Comparison of ENCODE assay signal across 7 cellular contexts in the genomic region with DNA sequence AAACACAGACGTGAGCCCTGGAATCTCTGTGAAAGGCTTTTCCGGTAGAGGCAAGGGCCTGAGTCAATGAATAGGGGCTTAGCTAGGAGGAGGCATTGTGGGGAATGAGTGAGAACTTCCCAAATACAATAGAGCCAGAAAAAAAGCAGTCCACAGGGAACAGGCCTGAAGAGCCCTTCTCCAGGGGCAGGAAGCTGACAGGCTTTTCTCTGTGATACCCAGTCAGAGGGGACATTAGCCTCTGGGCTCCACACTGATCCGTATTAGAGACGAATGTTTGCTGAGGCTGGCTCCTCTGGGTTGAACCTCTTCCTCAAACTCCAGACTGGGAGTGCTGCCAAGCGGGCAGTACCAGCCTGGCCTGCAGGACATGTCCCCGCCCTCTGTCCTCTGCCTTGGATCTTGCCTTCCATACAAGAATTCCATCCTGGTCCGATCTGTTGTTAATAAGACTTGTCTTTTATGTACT. TPM values are rescaled to one million over a fixed set of nuclear protein-coding genes. Genes with fewer than 3 reads are reported as not detected.
A peak's percentile ranks its signal among the peaks of the same experiment; 100 is the strongest.
DNase-seq lines count a peak whose midpoint lies in the region; ATAC-seq and TF ChIP-seq lines count a peak whose summit lies in the region.

No MANE protein-coding gene starts in this region.

- TF ChIP-seq POLR2A in gastrocnemius medialis (IDR thresholded peaks at IDR 0.05), result no peak

- no peaks in the 10 kb centered on the region for H3K9me3 ChIP-seq in right atrium auricular region
- no peaks in the 10 kb centered on the region for H3K9me3 ChIP-seq in gastrocnemius medialis

- DNase-seq in activated T-helper 1 cell treated with anti-CD3 and anti-CD28 coated beads, Interleukin-12 subunit alpha, Interleukin-12 subunit beta, Interleukin-2, Interleukin-4 antibody, amounts not matched to agents 30 ng/mL and 10 ng/mL and 1 ng/mL, durations not matched to agents 14 hours and 24 hours and 36 hours (ENCODE audit: low spot score), result no peak
- peak; percentile 83 for DNase-seq in right atrium auricular region (ENCODE audit: low spot score)
- DNase-seq in gastrocnemius medialis, result peak; percentile 53 to 61

- peak overlapping the region in 2 of 4 donors; percentile 32 to 85 for H3K4me3 Mint-ChIP-seq in IgD-negative memory B cell
- H3K4me3 Mint-ChIP-seq in activated T-helper 1 cell treated with anti-CD3 and anti-CD28 coated beads, Interleukin-12 subunit alpha, Interleukin-12 subunit beta, Interleukin-2, Interleukin-4 antibody, amounts not matched to agents 30 ng/mL and 10 ng/mL and 1 ng/mL, durations not matched to agents 14 hours and 24 hours and 36 hours, result peak overlapping the region; percentile 89

- TF ChIP-seq CTCF in right atrium auricular region (IDR thresholded peaks at IDR 0.05) (no peak), gastrocnemius medialis (IDR thresholded peaks at IDR 0.05 in 4 of 5, conservative IDR thresholded peaks at IDR 0.05 in 1 of 5) (no peak)

- in situ Hi-C loops in gastrocnemius medialis (cut with MboI; ENCODE audit: low sequenced_read_pairs in 4 of 4), result loop anchor here in 3 of 4 donors (10.0 to 25.0 kb wide), 7 partner anchors 211 to 636 kb away; a partner anchor contains a TSS

- H3K27me3 Mint-ChIP-seq in IgD-negative memory B cell, result no peaks in the 10 kb centered on the region
- H3K27me3 Mint-ChIP-seq in activated T-helper 1 cell treated with anti-CD3 and anti-CD28 coated beads, Interleukin-12 subunit alpha, Interleukin-12 subunit beta, Interleukin-2, Interleukin-4 antibody, amounts not matched to agents 30 ng/mL and 10 ng/mL and 1 ng/mL, durations not matched to agents 14 hours and 24 hours and 36 hours (ENCODE audit: insufficient read depth), result no peaks in the 10 kb centered on the region

- no peaks in the 10 kb centered on the region for H3K36me3 Mint-ChIP-seq in IgD-negative memory B cell
- peaks cover 7% of the 10 kb centered on the region for H3K36me3 Mint-ChIP-seq in activated T-helper 1 cell treated with anti-CD3 and anti-CD28 coated beads, Interleukin-12 subunit alpha, Interleukin-12 subunit beta, Interleukin-2, Interleukin-4 antibody, amounts not matched to agents 30 ng/mL and 10 ng/mL and 1 ng/mL, durations not matched to agents 14 hours and 24 hours and 36 hours (ENCODE audit: low read depth)

- H3K4me1 Mint-ChIP-seq in IgD-negative memory B cell, result peaks cover 17 to 35% (median 25%) of the 10 kb centered on the region in 3 donors
- H3K4me1 Mint-ChIP-seq in activated T-helper 1 cell treated with anti-CD3 and anti-CD28 coated beads, Interleukin-12 subunit alpha, Interleukin-12 subunit beta, Interleukin-2, Interleukin-4 antibody, amounts not matched to agents 30 ng/mL and 10 ng/mL and 1 ng/mL, durations not matched to agents 14 hours and 24 hours and 36 hours (ENCODE audit: low read depth), result peaks cover 56% of the 10 kb centered on the region

- peaks cover 0 to 46% of the 10 kb centered on the region in 2 donors for H3K4me1 ChIP-seq in right atrium auricular region
- H3K4me1 ChIP-seq in gastrocnemius medialis, result peaks cover 37 to 46% of the 10 kb centered on the region in 2 donors

- H3K4me3 ChIP-seq in right atrium auricular region (no peak overlapping the region), gastrocnemius medialis (no peak overlapping the region)

- no peaks in the 10 kb centered on the region for H3K9me3 Mint-ChIP-seq in IgD-negative memory B cell
- H3K9me3 Mint-ChIP-seq in activated T-helper 1 cell treated with anti-CD3 and anti-CD28 coated beads, Interleukin-12 subunit alpha, Interleukin-12 subunit beta, Interleukin-2, Interleukin-4 antibody, amounts not matched to agents 30 ng/mL and 10 ng/mL and 1 ng/mL, durations not matched to agents 14 hours and 24 hours and 36 hours, result no peaks in the 10 kb centered on the region

- H3K36me3 ChIP-seq in right atrium auricular region, result peaks cover 8% of the 10 kb centered on the region
- H3K36me3 ChIP-seq in gastrocnemius medialis, result peaks cover 0 to 10% of the 10 kb centered on the region in 2 donors

- ATAC-seq in gastrocnemius medialis (no peak), GM21381 (IDR thresholded peaks at IDR 0.05; ENCODE audit: unreplicated experiment) (no peak), HG02610 (IDR thresholded peaks at IDR 0.05; ENCODE audit: unreplicated experiment) (no peak), HG03039 (IDR thresholded peaks at IDR 0.05; ENCODE audit: unreplicated experiment) (no peak)

- peak overlapping the region; percentile 93 to 100 (median 99) for H3K27ac Mint-ChIP-seq in IgD-negative memory B cell
- peak overlapping the region; percentile 99 for H3K27ac Mint-ChIP-seq in activated T-helper 1 cell treated with anti-CD3 and anti-CD28 coated beads, Interleukin-12 subunit alpha, Interleukin-12 subunit beta, Interleukin-2, Interleukin-4 antibody, amounts not matched to agents 30 ng/mL and 10 ng/mL and 1 ng/mL, durations not matched to agents 14 hours and 24 hours and 36 hours

- H3K27ac ChIP-seq in right atrium auricular region, result peak overlapping the region; percentile 97 to 99
- peak overlapping the region; percentile 89 to 100 (median 96) for H3K27ac ChIP-seq in gastrocnemius medialis

- H3K27me3 ChIP-seq in right atrium auricular region (no peaks in the 10 kb centered on the region), gastrocnemius medialis (no peaks in the 10 kb centered on the region)

- intact Hi-C loops in activated T-helper 1 cell treated with anti-CD3 and anti-CD28 coated beads, Interleukin-12 subunit alpha, Interleukin-12 subunit beta, Interleukin-2, Interleukin-4 antibody, amounts not matched to agents 30 ng/mL and 10 ng/mL and 1 ng/mL, durations not matched to agents 14 hours and 24 hours and 36 hours (cut with micrococcal nuclease), result loop anchor here (1.0 to 10.0 kb wide), 10 partner anchors 46 to 1437 kb away; a partner anchor contains a TSS
- intact Hi-C loops in gastrocnemius medialis (cut with DNase I; ENCODE audit: low total_unique reads), result loop anchor here (2.0 to 10.0 kb wide), 6 partner anchors 71 to 1674 kb away; a partner anchor contains a TSS

RNA-seq across cellular contexts. Expression of a gene that starts 2.3 kb away (rescaled TPM):
- 22.0 TPM for polyA plus RNA-seq in IgD-negative memory B cell
- 3.3 and 3.5 TPM in 2 replicates for total RNA-seq in activated T-helper 1 cell treated with anti-CD3 and anti-CD28 coated beads, Interleukin-12 subunit alpha, Interleukin-12 subunit beta, Interleukin-2, Interleukin-4 antibody, amounts not matched to agents 30 ng/mL and 10 ng/mL and 1 ng/mL, durations not matched to agents 14 hours and 24 hours and 36 hours
- total RNA-seq in right atrium auricular region, result 10 to 100 TPM in 1 of 2 donors, 1 to 10 TPM in 1; 9.6 to 10.1 TPM
- total RNA-seq in gastrocnemius medialis, result 1 to 10 TPM; 1.8 to 6.0 (median 4.7) TPM

RNA-seq across cellular contexts. Expression of a gene that starts 43.3 kb away (rescaled TPM):
- polyA plus RNA-seq in IgD-negative memory B cell, result not detected
- total RNA-seq in activated T-helper 1 cell treated with anti-CD3 and anti-CD28 coated beads, Interleukin-12 subunit alpha, Interleukin-12 subunit beta, Interleukin-2, Interleukin-4 antibody, amounts not matched to agents 30 ng/mL and 10 ng/mL and 1 ng/mL, durations not matched to agents 14 hours and 24 hours and 36 hours, result 0.26 and 0.88 TPM in 2 replicates
- total RNA-seq in right atrium auricular region (1 to 10 TPM in 1 of 2 donors, under 1 TPM in 1; 0.74 to 1.1 TPM), gastrocnemius medialis (under 1 TPM in 3 of 4 donors, not detected in 1; 0.20 to 0.41 (median 0.27) TPM)
